Comparison of ENCODE assay signal across 29 cellular contexts in the genomic region with DNA sequence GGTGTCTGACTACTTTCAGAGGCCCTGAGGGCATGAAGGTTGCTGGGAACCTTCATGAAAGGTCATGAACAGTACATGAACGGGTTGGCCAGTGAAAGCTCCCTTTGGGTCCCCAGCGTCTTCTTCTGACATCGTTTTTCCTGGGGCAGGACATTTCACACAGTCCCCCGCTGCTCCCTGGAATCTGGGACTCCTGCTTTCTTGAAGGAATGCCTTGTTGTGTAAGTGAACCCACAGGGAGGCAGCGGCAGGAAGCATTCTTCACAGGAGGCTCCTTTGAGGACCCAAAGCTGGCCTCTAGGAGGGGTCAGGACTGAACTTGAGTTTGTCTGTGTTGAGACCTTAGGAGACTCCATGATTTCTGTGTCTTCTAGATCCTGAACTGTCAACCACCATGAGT.
"Had no signal": no experiment of that assay in that cellular context is flagged by ENCODE, and none has a peak within 500 bp of the region (broad histone marks: within the 10 kb centered on the region; RNA-seq: fewer than 3 reads in every experiment).

No MANE protein-coding gene starts in this region.

- H3K36me3 Mint-ChIP-seq: activated naive CD4-positive, alpha-beta T cell treated with anti-CD3 and anti-CD28 coated beads, Interleukin-2, amount 50 U/mL, for 24 hours; immature natural killer cell; natural killer cell treated with Interleukin-12 subunit alpha and Interleukin-12 subunit beta and Interleukin-15 and Interleukin-18, amount 100 ng/mL, for 72 hours; stimulated activated naive B cell treated with anti-CD40 and anti-IgM and Interleukin-4, amounts not matched to agents 10 μg/mL and 1 μg/mL and 100 μg/mL, for 72 hours had no signal

- DNase-seq: activated B cell treated with CpG ODN at 0.5 μM for 24 hours; activated CD4-positive, alpha-beta T cell treated with anti-CD3 and anti-CD28 coated beads, Interleukin-2, amount 50 U/mL, for 1 hour; activated CD8-positive, alpha-beta T cell treated with anti-CD3 and anti-CD28 coated beads for 36 hours; activated naive CD8-positive, alpha-beta T cell treated with anti-CD3 and anti-CD28 coated beads, Interleukin-2, amount 50 U/mL, for 24 hours; activated T-cell treated with anti-CD3 and anti-CD28 coated beads, Interleukin-2, amount 50 U/mL, for 48 hours; body of pancreas; cerebellar nuclear complex; dorsolateral prefrontal cortex; effector memory CD4-positive, alpha-beta T cell; erythroblast; gastrocnemius medialis; hypothalamus; immature natural killer cell; kidney; lower lobe of right lung; posterior cingulate gyrus; right lobe of liver; small intestine; stimulated activated CD4-positive, alpha-beta T cell treated with anti-CD3 and anti-CD28 coated beads, Interleukin-15, amount 100 ng/mL, for 24 hours; stimulated activated CD4-positive, alpha-beta T cell treated with anti-CD3 and anti-CD28 coated beads, Interleukin-2, amount 100 ng/mL, for 24 hours; stimulated activated naive B cell treated with anti-CD40 and anti-IgM and Interleukin-4, amounts not matched to agents 10 μg/mL and 1 μg/mL and 100 μg/mL, for 72 hours; stomach; T-helper 2 cell; tibial artery had no signal

- H3K27me3 Mint-ChIP-seq: activated CD8-positive, alpha-beta T cell treated with anti-CD3 and anti-CD28 coated beads for 36 hours; activated naive CD8-positive, alpha-beta T cell treated with anti-CD3 and anti-CD28 coated beads, Interleukin-2, amount 50 U/mL, for 24 hours; stimulated activated naive B cell treated with anti-CD40 and anti-IgM and Interleukin-4, amounts not matched to agents 10 μg/mL and 1 μg/mL and 100 μg/mL, for 72 hours had no signal

- H3K4me1 ChIP-seq: body of pancreas, gastrocnemius medialis, lower lobe of right lung, right lobe of liver, stomach, tibial artery had no signal

- H3K36me3 ChIP-seq: cardiac muscle cell, gastrocnemius medialis, lower lobe of right lung, right lobe of liver, stomach, tibial artery had no signal

- FAIRE-seq: kidney, small intestine had no signal

- H3K27ac Mint-ChIP-seq: activated B cell treated with CpG ODN at 0.5 μM for 24 hours; activated CD8-positive, alpha-beta T cell treated with anti-CD3 and anti-CD28 coated beads for 36 hours; activated naive CD4-positive, alpha-beta T cell treated with anti-CD3 and anti-CD28 coated beads, Interleukin-2, amount 50 U/mL, for 24 hours; activated naive CD8-positive, alpha-beta T cell treated with anti-CD3 and anti-CD28 coated beads, Interleukin-2, amount 50 U/mL, for 24 hours; activated T-helper 2 cell treated with anti-CD3 and anti-CD28 coated beads, Interferon-gamma antibody, Interleukin-2, Interleukin-4, amounts not matched to agents 10 μg/mL and 5 μg/mL and 100 μg/mL, durations not matched to agents 14 hours and 24 hours and 36 hours; immature natural killer cell; natural killer cell treated with Interleukin-12 subunit alpha and Interleukin-12 subunit beta and Interleukin-15 and Interleukin-18, amount 100 ng/mL, for 72 hours; stimulated activated naive B cell treated with anti-CD40 and anti-IgM and Interleukin-4, amounts not matched to agents 10 μg/mL and 1 μg/mL and 100 μg/mL, for 72 hours had no signal

- H3K4me3 Mint-ChIP-seq: activated B cell treated with CpG ODN at 0.5 μM for 24 hours; activated CD8-positive, alpha-beta T cell treated with anti-CD3 and anti-CD28 coated beads for 36 hours; activated naive CD4-positive, alpha-beta T cell treated with anti-CD3 and anti-CD28 coated beads, Interleukin-2, amount 50 U/mL, for 24 hours; activated naive CD8-positive, alpha-beta T cell treated with anti-CD3 and anti-CD28 coated beads, Interleukin-2, amount 50 U/mL, for 24 hours; immature natural killer cell; natural killer cell treated with Interleukin-12 subunit alpha and Interleukin-12 subunit beta and Interleukin-15 and Interleukin-18, amount 100 ng/mL, for 72 hours; stimulated activated naive B cell treated with anti-CD40 and anti-IgM and Interleukin-4, amounts not matched to agents 10 μg/mL and 1 μg/mL and 100 μg/mL, for 72 hours had no signal

- H3K27ac ChIP-seq: body of pancreas, cardiac muscle cell, coronary artery, dorsolateral prefrontal cortex, gastrocnemius medialis, lower lobe of right lung, right lobe of liver, stomach, tibial artery had no signal

- H3K9me3 Mint-ChIP-seq: activated B cell treated with CpG ODN at 0.5 μM for 24 hours; activated CD8-positive, alpha-beta T cell treated with anti-CD3 and anti-CD28 coated beads for 36 hours; activated naive CD4-positive, alpha-beta T cell treated with anti-CD3 and anti-CD28 coated beads, Interleukin-2, amount 50 U/mL, for 24 hours; activated T-helper 2 cell treated with anti-CD3 and anti-CD28 coated beads, Interferon-gamma antibody, Interleukin-2, Interleukin-4, amounts not matched to agents 10 μg/mL and 5 μg/mL and 100 μg/mL, durations not matched to agents 14 hours and 24 hours and 36 hours had no signal

- ATAC-seq: activated CD8-positive, alpha-beta T cell treated with anti-CD3 and anti-CD28 coated beads for 36 hours; activated naive CD8-positive, alpha-beta T cell treated with anti-CD3 and anti-CD28 coated beads, Interleukin-2, amount 50 U/mL, for 24 hours; body of pancreas; gastrocnemius medialis; lower lobe of right lung; natural killer cell treated with Interleukin-12 subunit alpha and Interleukin-12 subunit beta and Interleukin-15 and Interleukin-18, amount 100 ng/mL, for 72 hours; right lobe of liver; stimulated activated naive B cell treated with anti-CD40 and anti-IgM and Interleukin-4, amounts not matched to agents 10 μg/mL and 1 μg/mL and 100 μg/mL, for 72 hours had no signal

- H3K4me3 ChIP-seq: body of pancreas, cardiac muscle cell, coronary artery, dorsolateral prefrontal cortex, gastrocnemius medialis, lower lobe of right lung, right lobe of liver, stomach, tibial artery had no signal

- H3K4me1 Mint-ChIP-seq: activated B cell treated with CpG ODN at 0.5 μM for 24 hours; activated naive CD4-positive, alpha-beta T cell treated with anti-CD3 and anti-CD28 coated beads, Interleukin-2, amount 50 U/mL, for 24 hours; activated naive CD8-positive, alpha-beta T cell treated with anti-CD3 and anti-CD28 coated beads, Interleukin-2, amount 50 U/mL, for 24 hours; immature natural killer cell; stimulated activated naive B cell treated with anti-CD40 and anti-IgM and Interleukin-4, amounts not matched to agents 10 μg/mL and 1 μg/mL and 100 μg/mL, for 72 hours had no signal

- H3K9me3 ChIP-seq: body of pancreas, gastrocnemius medialis, lower lobe of right lung, right lobe of liver, stomach, tibial artery had no signal

- H3K27me3 ChIP-seq: body of pancreas, cardiac muscle cell, dorsolateral prefrontal cortex, gastrocnemius medialis, right lobe of liver, stomach, tibial artery had no signal
